Comparison of ENCODE assay signal across 9 cellular contexts in genomic region chr11:128956401-128957203, GRCh38. TPM values are rescaled to one million over a fixed set of nuclear protein-coding genes. Genes with fewer than 3 reads are reported as not detected.
DNase-seq lines count a peak whose midpoint lies in the region; ATAC-seq and TF ChIP-seq lines count a peak whose summit lies in the region.
"Had no signal": no experiment of that assay in that cellular context is flagged by ENCODE, and none has a peak within 500 bp of the region (broad histone marks: within the 10 kb centered on the region; RNA-seq: fewer than 3 reads in every experiment).

No MANE protein-coding gene starts in this region.

- H3K9me3 Mint-ChIP-seq in CD8-positive, alpha-beta T cell, result no peaks in the 10 kb centered on the region
- peaks cover 0 to 2% (median 0%) of the 10 kb centered on the region in 6 donors for H3K9me3 Mint-ChIP-seq in immature natural killer cell

- peak; percentile 70 for TF ChIP-seq CTCF in CD8-positive, alpha-beta T cell (IDR thresholded peaks at IDR 0.05)
- TF ChIP-seq CTCF in HL-60 (IDR thresholded peaks at IDR 0.05; ENCODE audit: insufficient read depth, low read length), result peak; percentile 29
- peak in 5 of 7 experiments; percentile 26 to 87 (median 62) for TF ChIP-seq CTCF in stomach (IDR thresholded peaks at IDR 0.05)

- 49 to 51% (median 51%) methylated on average over 8 of the region's 8 CpGs for WGBS in stomach, 5 donors

- TF ChIP-seq EP300 in stomach (IDR thresholded peaks at IDR 0.05), result no peak

- H3K27ac Mint-ChIP-seq in CD8-positive, alpha-beta T cell, result no peak overlapping the region
- no peak overlapping the region for H3K27ac Mint-ChIP-seq in immature natural killer cell

- no peaks in the 10 kb centered on the region for H3K9me3 ChIP-seq in CD8-positive, alpha-beta T cell (ENCODE audit: low read length)
- no peaks in the 10 kb centered on the region for H3K9me3 ChIP-seq in stomach
- H3K9me3 ChIP-seq: SJSA1 had no signal

- POLR2A ChIA-PET in CD8-positive, alpha-beta T cell (lab: Charles Lee), result interaction anchor here (1.0 kb wide), 1 partner anchor 71 kb away, joined by 3 read pairs; no protein-coding TSS in a partner anchor

- no peaks in the 10 kb centered on the region for H3K4me1 ChIP-seq in CD8-positive, alpha-beta T cell (ENCODE audit: insufficient read depth, low read length)
- H3K4me1 ChIP-seq in stomach, result peaks cover 0 to 4% (median 0%) of the 10 kb centered on the region in 4 donors
- H3K4me1 ChIP-seq: SJSA1 had no signal

- no peak for TF ChIP-seq POLR2A in stomach (IDR thresholded peaks at IDR 0.05)

- DNase-seq in CD8-positive, alpha-beta T cell, result peak in 1 of 7 experiments; percentile 12
- DNase-seq in HL-60 (ENCODE audit: low read depth in 1 of 2, low spot score in 1 of 2) (peak; percentile 14 to 18), NCI-H748 (lab: John Stamatoyannopoulos, UW; ENCODE audit: unreplicated experiment) (peak; percentile 70), brain pericyte (ENCODE audit: low read depth, low spot score) (peak; percentile 21), immature natural killer cell (peak; percentile 45 to 60 (median 51)), stomach (no peak)

- H3K27ac ChIP-seq in CD8-positive, alpha-beta T cell (ENCODE audit: low read depth, low read length), result no peak overlapping the region
- no peak overlapping the region for H3K27ac ChIP-seq in HL-60 (replicated peaks)
- no peak overlapping the region for H3K27ac ChIP-seq in stomach
- H3K27ac ChIP-seq: SJSA1 had no signal

- CTCF ChIA-PET in CD8-positive, alpha-beta T cell (lab: Charles Lee), result interaction anchor here (0.6 to 14.1 kb wide), 25 partner anchors 9 to 852 kb away, joined by 3 to 222 read pairs (median 4); partner anchors contain the start of genes KCNJ5 and TP53AIP1

- no peaks in the 10 kb centered on the region for H3K36me3 Mint-ChIP-seq in CD8-positive, alpha-beta T cell
- H3K36me3 Mint-ChIP-seq in immature natural killer cell, result no peaks in the 10 kb centered on the region

- ATAC-seq in CD8-positive, alpha-beta T cell, result no peak
- ATAC-seq in GM18870 (IDR thresholded peaks at IDR 0.05; ENCODE audit: unreplicated experiment) (peak; percentile 58), HG03025 (IDR thresholded peaks at IDR 0.05; ENCODE audit: low FRiP score, unreplicated experiment) (no peak)

- H3K36me3 ChIP-seq in CD8-positive, alpha-beta T cell (ENCODE audit: insufficient read depth, low read length), result no peaks in the 10 kb centered on the region
- H3K36me3 ChIP-seq in stomach, result peaks cover 0 to 4% (median 0%) of the 10 kb centered on the region in 4 donors
- H3K36me3 ChIP-seq: SJSA1 had no signal

- no peak overlapping the region for H3K4me3 Mint-ChIP-seq in CD8-positive, alpha-beta T cell
- peak overlapping the region in 1 of 5 donors; percentile 28 for H3K4me3 Mint-ChIP-seq in immature natural killer cell

- H3K27me3 ChIP-seq in CD8-positive, alpha-beta T cell (ENCODE audit: insufficient read depth, low read length), result no peaks in the 10 kb centered on the region
- H3K27me3 ChIP-seq in HL-60 (ENCODE audit: insufficient read depth, poor library complexity, severe bottlenecking) (peaks cover 9% of the 10 kb centered on the region), stomach (peaks cover 0 to 15% (median 0%) of the 10 kb centered on the region in 3 donors)
- H3K27me3 ChIP-seq: SJSA1 had no signal

- no peak overlapping the region for H3K4me3 ChIP-seq in CD8-positive, alpha-beta T cell (ENCODE audit: low read depth, low read length)
- H3K4me3 ChIP-seq in HL-60 (replicated peaks; ENCODE audit: insufficient read depth, low read length) (no peak overlapping the region), stomach (no peak overlapping the region)
- H3K4me3 ChIP-seq: SJSA1 had no signal

- intact Hi-C loops in CD8-positive, alpha-beta T cell (cut with DNase I, micrococcal nuclease), result loop anchor here (1.0 to 5.0 kb wide), 6 partner anchors 72 to 925 kb away; no protein-coding TSS in a partner anchor
- intact Hi-C loops in stomach (cut with DNase I; ENCODE audit: low total_unique reads), result loop anchor here (2.0 kb wide), 1 partner anchor 72 kb away; no protein-coding TSS in a partner anchor

- peaks cover 8% of the 10 kb centered on the region for H3K27me3 Mint-ChIP-seq in CD8-positive, alpha-beta T cell (ENCODE audit: low read depth)
- H3K27me3 Mint-ChIP-seq in immature natural killer cell (ENCODE audit: low read depth in 3 of 3), result peaks cover 2 to 9% (median 9%) of the 10 kb centered on the region in 3 donors

- H3K4me1 Mint-ChIP-seq in CD8-positive, alpha-beta T cell (ENCODE audit: low read depth), result peaks cover 2% of the 10 kb centered on the region
- no peaks in the 10 kb centered on the region for H3K4me1 Mint-ChIP-seq in immature natural killer cell

RNA-seq across cellular contexts. Expression of gene TP53AIP1, which starts 13.9 kb away (rescaled TPM):
- under 1 TPM in 1 of 2 experiments, not detected in 1; 0.24 TPM for total RNA-seq in CD8-positive, alpha-beta T cell
- polyA plus RNA-seq in immature natural killer cell (not detected), stomach (10 to 100 TPM in 1 of 3 donors, not detected in 2; 22.4 TPM)
- not detected for total RNA-seq in stomach
- total RNA-seq: SJSA1 had no signal
